9 cellular contexts compared by ENCODE assay signal in the genomic region with DNA sequence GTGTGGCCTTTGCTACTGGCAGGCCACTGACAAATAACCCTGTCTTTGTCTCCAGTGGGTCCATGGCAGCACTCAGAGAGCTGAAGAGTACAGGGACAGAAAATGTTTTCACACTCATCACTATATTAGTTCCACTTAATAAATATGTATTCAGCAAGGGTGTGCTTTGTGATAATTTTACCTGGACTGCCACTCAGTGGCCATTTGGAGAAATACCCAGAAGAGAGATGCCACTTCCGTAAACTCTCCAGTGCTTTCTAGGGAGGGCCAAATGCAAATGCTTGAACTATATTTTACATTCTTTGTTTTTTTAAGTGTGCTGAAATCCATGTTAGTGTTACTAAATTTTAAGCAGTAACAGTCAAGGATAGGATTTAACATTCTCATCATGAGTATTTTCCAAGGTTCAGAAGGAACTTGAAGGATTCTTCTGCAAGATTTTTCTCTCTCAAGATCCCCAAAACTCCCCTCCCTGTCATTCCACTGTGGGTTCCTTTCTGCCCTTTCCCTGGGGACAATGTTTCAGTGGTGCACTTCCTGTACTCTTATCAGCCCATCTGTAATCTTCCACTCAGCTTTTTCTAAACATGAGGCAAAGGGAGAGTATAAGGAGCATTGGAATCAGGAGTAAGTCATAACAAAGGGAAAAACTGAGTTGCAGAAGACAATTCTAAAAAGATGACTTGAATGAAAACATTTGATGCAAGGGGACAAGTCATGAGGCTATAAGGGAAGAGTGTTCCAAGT. TPM values are rescaled to one million over a fixed set of nuclear protein-coding genes. Genes with fewer than 3 reads are reported as not detected.
DNase-seq lines count a peak whose midpoint lies in the region; ATAC-seq, FAIRE-seq and TF ChIP-seq lines count a peak whose summit lies in the region.
"Had no signal": no experiment of that assay in that cellular context is flagged by ENCODE, and none has a peak within 500 bp of the region (broad histone marks: within the 10 kb centered on the region; RNA-seq: fewer than 3 reads in every experiment).

No MANE protein-coding gene starts in this region.

- no peak overlapping the region for H3K4me3 ChIP-seq in AG09309 (ENCODE audit: control insufficient read depth, low read depth, low read length)
- no peak overlapping the region for H3K4me3 ChIP-seq in OCI-LY1 (ENCODE audit: low read depth, low read length, poor library complexity, severe bottlenecking)

- H4K20me1 ChIP-seq in OCI-LY1 (ENCODE audit: insufficient read depth, low read length): no peaks in the 10 kb centered on the region

- H3K4me1 ChIP-seq in OCI-LY1 (ENCODE audit: insufficient read depth, low read length, severe bottlenecking): no peaks in the 10 kb centered on the region

- H3K9me3 ChIP-seq in OCI-LY1 (ENCODE audit: low read length): no peaks in the 10 kb centered on the region

- TF ChIP-seq CTCF in AG09309 (IDR thresholded peaks at IDR 0.05; ENCODE audit: control insufficient read depth, insufficient read depth, low read depth, low read length, missing control alignments) (peak; percentile 15), OCI-LY1 (IDR thresholded peaks at IDR 0.05; ENCODE audit: low read length) (peak; percentile 46; the same call in 1 of the 2 replicates)

- peak; percentile 75 for FAIRE-seq in GM19239 (lab: Jason Lieb, UNC)
- no peak for FAIRE-seq in GM12892 (lab: Jason Lieb, UNC)

- no peak overlapping the region for H3K27ac ChIP-seq in OCI-LY1 (ENCODE audit: low read depth, low read length, poor library complexity, severe bottlenecking)

- no peaks in the 10 kb centered on the region for H3K9me2 ChIP-seq in OCI-LY1 (ENCODE audit: low read depth, low read length)

- no peak for ATAC-seq in GM18505 (IDR thresholded peaks at IDR 0.05; ENCODE audit: unreplicated experiment)

- H3K4me2 ChIP-seq in OCI-LY1 (ENCODE audit: low read length): no peak overlapping the region

- no peaks in the 10 kb centered on the region for H3K27me3 ChIP-seq in OCI-LY1 (ENCODE audit: insufficient read depth, low read length)

- H2AFZ ChIP-seq in OCI-LY1 (ENCODE audit: low read length): no peak overlapping the region

- no peaks in the 10 kb centered on the region for H3K79me2 ChIP-seq in OCI-LY1 (ENCODE audit: insufficient read depth, low read length)

- TF ChIP-seq POLR2A in GM12892 (IDR thresholded peaks at IDR 0.05; ENCODE audit: low read depth, low read length) (no peak), GM18505 (IDR thresholded peaks at IDR 0.05; ENCODE audit: borderline replicate concordance, extremely low read depth, insufficient read depth, insufficient read length) (no peak)

- no peaks in the 10 kb centered on the region for H3K36me3 ChIP-seq in OCI-LY1 (ENCODE audit: insufficient read depth, low read length)

- no peaks in the 10 kb centered on the region for H3F3A ChIP-seq in OCI-LY1 (ENCODE audit: insufficient read depth, low read length)

- no peak overlapping the region for H3K9ac ChIP-seq in OCI-LY1 (ENCODE audit: low read length)

- DNase-seq in AG09309 (ENCODE audit: low read depth) (no peak), GM19239 (ENCODE audit: insufficient read length, low spot score) (no peak), germinal center (ENCODE audit: low spot score) (peak; percentile 2), GM12892 (ENCODE audit: insufficient read length) (no peak), GOT3 (lab: John Stamatoyannopoulos, UW) (no peak), cerebellar nuclear complex (lab: John Stamatoyannopoulos, UW) (no peak)
- DNase-seq: activated naive CD8-positive, alpha-beta T cell treated with anti-CD3 and anti-CD28 coated beads, Interleukin-2, amount 10 ng/mL, durations not matched to agents 7 days and 5 days had no signal

RNA-seq across cellular contexts. Expression of gene TFDP3, which starts 46.0 kb away (rescaled TPM):
- polyA plus RNA-seq in GM12892 (2012; ENCODE audit: missing spikeins): not detected
